In the genomic region with DNA sequence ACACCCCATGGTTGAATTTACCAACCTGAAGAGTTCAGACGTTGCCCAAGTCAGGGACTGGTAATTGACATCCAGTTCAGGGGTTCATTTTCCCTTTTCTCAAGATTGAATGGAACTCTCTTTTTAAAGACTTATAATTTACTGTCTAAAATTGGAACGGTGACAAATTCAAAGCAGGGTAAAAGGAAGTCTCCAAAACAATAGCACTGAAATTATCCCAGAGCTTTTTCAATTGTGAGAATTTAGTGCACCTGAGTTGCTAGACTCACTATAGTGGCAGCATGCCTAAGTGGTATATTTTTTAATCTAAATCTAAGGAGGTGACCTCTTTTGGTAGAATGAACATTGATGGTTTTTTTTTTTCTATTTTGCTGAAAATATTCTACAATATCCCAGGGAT, we compare ENCODE assay signal across 20 cellular contexts.
DNase-seq lines count a peak whose midpoint lies in the region; ATAC-seq, FAIRE-seq and TF ChIP-seq lines count a peak whose summit lies in the region.
"Had no signal": no experiment of that assay in that cellular context is flagged by ENCODE, and none has a peak within 500 bp of the region (broad histone marks: within the 10 kb centered on the region; RNA-seq: fewer than 3 reads in every experiment).

No MANE protein-coding gene starts in this region.

- POLR2A ChIA-PET in endothelial cell of umbilical vein (lab: Charles Lee): no interaction called here

- no peak overlapping the region for H3K4me3 Mint-ChIP-seq in T-helper 1 cell treated with Interleukin-12 subunit alpha and Interleukin-12 subunit beta and Interleukin-4 antibody, amounts not matched to agents 30 μg/mL and 1 μg/mL, for 36 hours

- TF ChIP-seq CTCF in endothelial cell of umbilical vein (IDR thresholded peaks at IDR 0.05; ENCODE audit: extremely low read depth in 1 of 2, insufficient read depth in 1 of 2, low read depth in 1 of 2, low read length in 2 of 2): no peak

- H3K4me1 Mint-ChIP-seq in T-helper 1 cell treated with Interleukin-12 subunit alpha and Interleukin-12 subunit beta and Interleukin-4 antibody, amounts not matched to agents 30 μg/mL and 1 μg/mL, for 36 hours (ENCODE audit: low read depth): peaks cover 28% of the 10 kb centered on the region

- peaks cover 0 to 3% of the 10 kb centered on the region in 2 experiments for H3K27me3 ChIP-seq in endothelial cell of umbilical vein (ENCODE audit: control insufficient read depth in 2 of 2, insufficient read depth in 2 of 2, low read length in 2 of 2)
- H3K27me3 ChIP-seq: ascending aorta, upper lobe of right lung had no signal

- H2AFZ ChIP-seq in endothelial cell of umbilical vein (ENCODE audit: low read depth, low read length): no peak overlapping the region

- no peak overlapping the region for H3K4me3 ChIP-seq in endothelial cell of umbilical vein (replicated peaks in 1 of 3; ENCODE audit: insufficient read depth in 1 of 3, low read depth in 1 of 3, low read length in 3 of 3)
- H3K4me3 ChIP-seq: ascending aorta, K562, upper lobe of right lung had no signal

- no peaks in the 10 kb centered on the region for H4K20me1 ChIP-seq in endothelial cell of umbilical vein (replicated peaks; ENCODE audit: control insufficient read depth, extremely low read depth, insufficient read depth, low read length)

- FAIRE-seq in endothelial cell of umbilical vein (lab: Jason Lieb, UNC): no peak
- FAIRE-seq: A204.1, G401.6, K562 had no signal

- H3K9me3 ChIP-seq in endothelial cell of umbilical vein (replicated peaks; ENCODE audit: control insufficient read depth, insufficient read depth, low read length): no peaks in the 10 kb centered on the region
- H3K9me3 ChIP-seq: ascending aorta, upper lobe of right lung had no signal

- DNase-seq in T-helper 1 cell (no peak), endothelial cell of umbilical vein (ENCODE audit: low read depth, low spot score) (peak; percentile 57), cerebellar cortex (ENCODE audit: low spot score) (no peak), GM19240 (ENCODE audit: insufficient read length, low spot score) (no peak), OCI-M2 (lab: John Stamatoyannopoulos, UW; ENCODE audit: unreplicated experiment) (no peak)
- DNase-seq: activated naive CD4-positive, alpha-beta T cell treated with Interleukin-2 at 50 U/mL for 16 hours; C1 segment of cervical spinal cord; NCI-H1048; NCI-H2171 treated with DMSO at 0.1 percent for 48 hours; NK-92 treated with Interleukin-12 subunit alpha and Interleukin-12 subunit beta, amount 100 ng/mL, for 24 hours; stimulated activated naive CD4-positive, alpha-beta T cell treated with Interleukin-2 at 50 U/mL for 16 hours; upper lobe of right lung had no signal

- intact Hi-C loops in endothelial cell of umbilical vein (cut with micrococcal nuclease): no loop called here

- no peak for TF ChIP-seq POLR2A in endothelial cell of umbilical vein (IDR thresholded peaks at IDR 0.05; ENCODE audit: low read depth, low read length)

- BruUV-seq in endothelial cell of umbilical vein (replicated peaks; lab: Mats Ljungman, UMichigan): no TSS peak

- H3K36me3 Mint-ChIP-seq in T-helper 1 cell treated with Interleukin-12 subunit alpha and Interleukin-12 subunit beta and Interleukin-4 antibody, amounts not matched to agents 30 μg/mL and 1 μg/mL, for 36 hours (ENCODE audit: low read depth): peaks cover 17% of the 10 kb centered on the region

- dilution Hi-C loops in endothelial cell of umbilical vein (cut with MboI; ENCODE audit: extremely low pct_ligation_motif_present, low sequenced_read_pairs): no loop called here

- no peaks in the 10 kb centered on the region for H3K36me3 ChIP-seq in endothelial cell of umbilical vein (ENCODE audit: control insufficient read depth in 2 of 2, extremely low read depth in 1 of 2, insufficient read depth in 2 of 2, low read length in 2 of 2)
- H3K36me3 ChIP-seq: ascending aorta, upper lobe of right lung had no signal

- H3K79me2 ChIP-seq in endothelial cell of umbilical vein (ENCODE audit: control insufficient read depth, insufficient read depth, low read length): no peaks in the 10 kb centered on the region

- peak overlapping the region; percentile 73 for H3K27ac Mint-ChIP-seq in T-helper 1 cell treated with Interleukin-12 subunit alpha and Interleukin-12 subunit beta and Interleukin-4 antibody, amounts not matched to agents 30 μg/mL and 1 μg/mL, for 36 hours

- H3K27ac ChIP-seq in endothelial cell of umbilical vein (ENCODE audit: insufficient read depth, low read depth, low read length): no peak overlapping the region
- H3K27ac ChIP-seq: ascending aorta, HL-60, upper lobe of right lung had no signal

- peaks cover 2% of the 10 kb centered on the region for H3K9me3 Mint-ChIP-seq in T-helper 1 cell treated with Interleukin-12 subunit alpha and Interleukin-12 subunit beta and Interleukin-4 antibody, amounts not matched to agents 30 μg/mL and 1 μg/mL, for 36 hours

- CTCF ChIA-PET in endothelial cell of umbilical vein (lab: Charles Lee): interaction anchor here (1.0 to 1.3 kb wide), 2 partner anchors 62 to 846 kb away, joined by 3 to 6 read pairs; no protein-coding TSS in a partner anchor

- no peak overlapping the region for H3K4me2 ChIP-seq in endothelial cell of umbilical vein (ENCODE audit: insufficient read depth, low read length)

- peaks cover 3% of the 10 kb centered on the region for H3K27me3 Mint-ChIP-seq in T-helper 1 cell treated with Interleukin-12 subunit alpha and Interleukin-12 subunit beta and Interleukin-4 antibody, amounts not matched to agents 30 μg/mL and 1 μg/mL, for 36 hours (ENCODE audit: low read depth)

- no peak overlapping the region for H3K9ac ChIP-seq in endothelial cell of umbilical vein (replicated peaks; ENCODE audit: extremely low read depth, insufficient read depth, low read length)

- H3K9me1 ChIP-seq in endothelial cell of umbilical vein (replicated peaks; ENCODE audit: control insufficient read depth, extremely low read depth, insufficient read depth, low read length): no peaks in the 10 kb centered on the region

- ATAC-seq in GM21447 (IDR thresholded peaks at IDR 0.05; ENCODE audit: unreplicated experiment) (peak; percentile 8), HG03280 (IDR thresholded peaks at IDR 0.05; ENCODE audit: unreplicated experiment) (peak; percentile 14)
- ATAC-seq: K562, upper lobe of right lung had no signal

- H3K4me1 ChIP-seq in endothelial cell of umbilical vein (ENCODE audit: control insufficient read depth, extremely low read depth, insufficient read depth, low read length): peaks cover 7% of the 10 kb centered on the region
- H3K4me1 ChIP-seq: ascending aorta had no signal

TF ChIP-seq in endothelial cell of umbilical vein, 7 proteins besides CTCF, POLR2A, EP300 and RAD21:
- TF ChIP-seq MYC (IDR thresholded peaks at IDR 0.05; ENCODE audit: low read depth, low read length) (no peak), FOS (IDR thresholded peaks at IDR 0.05; ENCODE audit: borderline replicate concordance, insufficient read depth, low read length) (no peak), EZH2 (IDR thresholded peaks at IDR 0.05; ENCODE audit: borderline replicate concordance, low read depth, low read length, severe bottlenecking) (no peak), GATA2 (IDR thresholded peaks at IDR 0.05; ENCODE audit: insufficient read depth, insufficient read length, low read depth, low read length) (no peak), POLR2AphosphoS5 (IDR thresholded peaks at IDR 0.05; ENCODE audit: insufficient read depth, low read depth, low read length) (no peak), JUN (IDR thresholded peaks at IDR 0.05; ENCODE audit: borderline replicate concordance, insufficient read depth, insufficient read length, low read depth) (no peak)
- TF ChIP-seq, protein P1, sequence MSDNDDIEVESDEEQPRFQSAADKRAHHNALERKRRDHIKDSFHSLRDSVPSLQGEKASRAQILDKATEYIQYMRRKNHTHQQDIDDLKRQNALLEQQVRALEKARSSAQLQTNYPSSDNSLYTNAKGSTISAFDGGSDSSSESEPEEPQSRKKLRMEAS (IDR thresholded peaks at IDR 0.05; ENCODE audit: insufficient read depth, insufficient read length): no peak
